14 cellular contexts compared by ENCODE assay signal in genomic region chr7:159198016-159198724, GRCh38. TPM values are rescaled to one million over a fixed set of nuclear protein-coding genes. Genes with fewer than 3 reads are reported as not detected.
A peak's percentile ranks its signal among the peaks of the same experiment; 100 is the strongest.
DNase-seq lines count a peak whose midpoint lies in the region; ATAC-seq and TF ChIP-seq lines count a peak whose summit lies in the region.
"Had no signal": no experiment of that assay in that cellular context is flagged by ENCODE, and none has a peak within 500 bp of the region (broad histone marks: within the 10 kb centered on the region; RNA-seq: fewer than 3 reads in every experiment).

No MANE protein-coding gene starts in this region.

- TF ChIP-seq CTCF in lower lobe of right lung (IDR thresholded peaks at IDR 0.05) (no peak), colonic mucosa (IDR thresholded peaks at IDR 0.05) (no peak)

- no peaks in the 10 kb centered on the region for H3K36me3 ChIP-seq in lower lobe of right lung
- H3K36me3 ChIP-seq in colonic mucosa, result no peaks in the 10 kb centered on the region

- H3K27me3 ChIP-seq in lower lobe of right lung (ENCODE audit: low read depth) (no peaks in the 10 kb centered on the region), colonic mucosa (no peaks in the 10 kb centered on the region)

- no peak for ATAC-seq in stimulated activated naive CD8-positive, alpha-beta T cell treated with anti-CD3 and anti-CD28 coated beads, Interleukin-15, Interleukin-2, amounts not matched to agents 100 U/mL and 50 U/mL, for 24 hours
- no peak for ATAC-seq in activated CD8-positive, alpha-beta T cell treated with anti-CD3 and anti-CD28 coated beads, Interleukin-2, amount 10 ng/mL, durations not matched to agents 7 days and 5 days
- ATAC-seq in lower lobe of right lung (peak; percentile 9 to 46), GM21619 (IDR thresholded peaks at IDR 0.05; ENCODE audit: unreplicated experiment) (no peak)

- H3K27me3 Mint-ChIP-seq in stimulated activated naive CD8-positive, alpha-beta T cell treated with anti-CD3 and anti-CD28 coated beads, Interleukin-15, Interleukin-2, amounts not matched to agents 100 ng/mL and 50 ng/mL, for 24 hours, result no peaks in the 10 kb centered on the region
- H3K27me3 Mint-ChIP-seq in activated CD8-positive, alpha-beta T cell treated with anti-CD3 and anti-CD28 coated beads, Interleukin-2, amount 10 ng/mL, durations not matched to agents 7 days and 5 days (ENCODE audit: low read depth), result no peaks in the 10 kb centered on the region
- H3K27me3 Mint-ChIP-seq: memory B cell had no signal

- POLR2A ChIA-PET in activated CD8-positive, alpha-beta T cell treated with anti-CD3 and anti-CD28 coated beads, Interleukin-2, amount 10 ng/mL, durations not matched to agents 7 days and 5 days (lab: Charles Lee), result interaction anchor here (0.6 kb wide), 1 partner anchor 18 kb away, joined by 3 read pairs; no protein-coding TSS in a partner anchor

- H3K4me1 Mint-ChIP-seq in stimulated activated naive CD8-positive, alpha-beta T cell treated with anti-CD3 and anti-CD28 coated beads, Interleukin-15, Interleukin-2, amounts not matched to agents 100 ng/mL and 50 ng/mL, for 24 hours (ENCODE audit: low read depth), result peaks cover 35% of the 10 kb centered on the region
- peaks cover 33% of the 10 kb centered on the region for H3K4me1 Mint-ChIP-seq in activated CD8-positive, alpha-beta T cell treated with anti-CD3 and anti-CD28 coated beads, Interleukin-2, amount 10 ng/mL, durations not matched to agents 7 days and 5 days (ENCODE audit: low read depth)

- CTCF ChIA-PET in activated CD8-positive, alpha-beta T cell treated with anti-CD3 and anti-CD28 coated beads, Interleukin-2, amount 10 ng/mL, durations not matched to agents 7 days and 5 days (lab: Charles Lee), result interaction anchor here (0.9 kb wide), 1 partner anchor 9 kb away, joined by 3 read pairs; no protein-coding TSS in a partner anchor

- H3K4me1 ChIP-seq in lower lobe of right lung (peaks cover 4% of the 10 kb centered on the region), colonic mucosa (no peaks in the 10 kb centered on the region)

- H3K9me3 ChIP-seq in lower lobe of right lung (no peaks in the 10 kb centered on the region), colonic mucosa (no peaks in the 10 kb centered on the region)

- intact Hi-C loops in lower lobe of right lung (cut with DNase I), result no loop called here
- intact Hi-C loops in colonic mucosa (cut with DNase I), result no loop called here

- no peak for DNase-seq in stimulated activated naive CD8-positive, alpha-beta T cell treated with anti-CD3 and anti-CD28 coated beads, Interleukin-15, Interleukin-2, amounts not matched to agents 100 U/mL and 50 U/mL, for 24 hours
- DNase-seq in activated CD8-positive, alpha-beta T cell treated with anti-CD3 and anti-CD28 coated beads, Interleukin-2, amount 10 ng/mL, durations not matched to agents 7 days and 5 days, result no peak
- DNase-seq in lower lobe of right lung (no peak), NCI-H1417 treated with DMSO at 0.1 percent for 48 hours (lab: John Stamatoyannopoulos, UW) (no peak), colonic mucosa (no peak)
- DNase-seq: NCI-H1436 treated with DMSO at 0.1 percent for 48 hours, NCI-H345, retina, T-helper 9 cell had no signal

- H3K27ac ChIP-seq in lower lobe of right lung (peak overlapping the region; percentile 58), colonic mucosa (no peak overlapping the region)
- H3K27ac ChIP-seq: dorsolateral prefrontal cortex, KMS-11 had no signal

- H3K4me3 ChIP-seq in lower lobe of right lung (no peak overlapping the region), colonic mucosa (no peak overlapping the region)
- H3K4me3 ChIP-seq: dorsolateral prefrontal cortex had no signal

- no peaks in the 10 kb centered on the region for H3K9me3 Mint-ChIP-seq in stimulated activated naive CD8-positive, alpha-beta T cell treated with anti-CD3 and anti-CD28 coated beads, Interleukin-15, Interleukin-2, amounts not matched to agents 100 ng/mL and 50 ng/mL, for 24 hours
- H3K9me3 Mint-ChIP-seq in activated CD8-positive, alpha-beta T cell treated with anti-CD3 and anti-CD28 coated beads, Interleukin-2, amount 10 ng/mL, durations not matched to agents 7 days and 5 days (ENCODE audit: insufficient read depth), result no peaks in the 10 kb centered on the region
- H3K9me3 Mint-ChIP-seq: memory B cell had no signal

- H3K27ac Mint-ChIP-seq in stimulated activated naive CD8-positive, alpha-beta T cell treated with anti-CD3 and anti-CD28 coated beads, Interleukin-15, Interleukin-2, amounts not matched to agents 100 ng/mL and 50 ng/mL, for 24 hours, result peak overlapping the region; percentile 21
- peak overlapping the region; percentile 76 for H3K27ac Mint-ChIP-seq in activated CD8-positive, alpha-beta T cell treated with anti-CD3 and anti-CD28 coated beads, Interleukin-2, amount 10 ng/mL, durations not matched to agents 7 days and 5 days
- H3K27ac Mint-ChIP-seq: memory B cell had no signal

- H3K36me3 Mint-ChIP-seq in stimulated activated naive CD8-positive, alpha-beta T cell treated with anti-CD3 and anti-CD28 coated beads, Interleukin-15, Interleukin-2, amounts not matched to agents 100 ng/mL and 50 ng/mL, for 24 hours (ENCODE audit: low read depth), result no peaks in the 10 kb centered on the region
- H3K36me3 Mint-ChIP-seq in activated CD8-positive, alpha-beta T cell treated with anti-CD3 and anti-CD28 coated beads, Interleukin-2, amount 10 ng/mL, durations not matched to agents 7 days and 5 days (ENCODE audit: low read depth), result no peaks in the 10 kb centered on the region
- H3K36me3 Mint-ChIP-seq: memory B cell had no signal

- H3K4me3 Mint-ChIP-seq in stimulated activated naive CD8-positive, alpha-beta T cell treated with anti-CD3 and anti-CD28 coated beads, Interleukin-15, Interleukin-2, amounts not matched to agents 100 ng/mL and 50 ng/mL, for 24 hours, result peak overlapping the region; percentile 32
- no peak overlapping the region for H3K4me3 Mint-ChIP-seq in activated CD8-positive, alpha-beta T cell treated with anti-CD3 and anti-CD28 coated beads, Interleukin-2, amount 10 ng/mL, durations not matched to agents 7 days and 5 days
- H3K4me3 Mint-ChIP-seq: memory B cell had no signal

- no peak overlapping the region for H3K9ac ChIP-seq in colonic mucosa (ENCODE audit: low read depth in 2 of 2, low read length in 2 of 2)
- H3K9ac ChIP-seq: KMS-11 had no signal

RNA-seq across cellular contexts. Expression of gene VIPR2, which starts 53.5 kb away (rescaled TPM):
- not detected for total RNA-seq in activated CD8-positive, alpha-beta T cell treated with anti-CD3 and anti-CD28 coated beads, Interleukin-2, amount 10 ng/mL, durations not matched to agents 7 days and 5 days
- total RNA-seq in lower lobe of right lung (0.80 TPM), colonic mucosa (1 to 10 TPM in 1 of 2 donors, under 1 TPM in 1; 0.37 to 1.3 TPM)

Comparison
In these comparisons a context has a peak if more than half of its experiments do, and no peak if none do; other contexts are left out.
1. ATAC-seq: peak in lower lobe of right lung (2 of 2); none in stimulated activated naive CD8-positive, alpha-beta T cell treated with anti-CD3 and anti-CD28 coated beads, Interleukin-15, Interleukin-2, amounts not matched to agents 100 U/mL and 50 U/mL, for 24 hours (single experiment), activated CD8-positive, alpha-beta T cell treated with anti-CD3 and anti-CD28 coated beads, Interleukin-2, amount 10 ng/mL, durations not matched to agents 7 days and 5 days (single experiment) and GM21619 (single experiment).